ENCODE assay signal across 14 cellular contexts in the genomic region with DNA sequence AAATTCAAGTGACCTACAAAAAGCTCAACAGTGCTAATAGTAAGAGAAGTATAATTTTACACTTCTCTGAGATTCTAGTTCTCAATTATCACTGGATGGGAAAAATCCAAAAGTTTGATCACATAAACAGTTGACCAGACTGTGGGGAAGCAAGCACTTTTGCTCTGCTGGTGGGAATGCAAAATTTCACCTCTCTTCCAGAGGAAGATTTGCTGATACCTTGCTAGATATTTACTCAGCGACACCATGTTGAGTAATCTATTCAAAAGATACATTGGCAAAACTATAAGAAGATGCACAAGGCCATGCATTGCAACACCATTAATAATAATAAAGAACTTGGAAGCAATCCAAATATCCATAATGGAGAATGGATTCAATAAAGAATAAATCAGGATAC.
A peak's percentile ranks its signal among the peaks of the same experiment; 100 is the strongest.
DNase-seq lines count a peak whose midpoint lies in the region; ATAC-seq, FAIRE-seq and TF ChIP-seq lines count a peak whose summit lies in the region.
"Had no signal": no experiment of that assay in that cellular context is flagged by ENCODE, and none has a peak within 500 bp of the region (broad histone marks: within the 10 kb centered on the region; RNA-seq: fewer than 3 reads in every experiment).

No MANE protein-coding gene starts in this region.

- WGBS in K562 (ENCODE audit: insufficient coverage, low coverage, missing lambda C conversion rate), result 18% methylated on average over 1 of the region's 1 CpG
- 97 to 100% methylated on average over 1 of the region's 1 CpG for WGBS in transverse colon (ENCODE audit: low coverage in 1 of 2), 2 donors

- DNase-seq in A673 (ENCODE audit: low spot score) (no peak), HFFc6 (no peak), K562 (ENCODE audit: extremely low read depth in 1 of 4, low spot score in 3 of 4) (peak in 2 of 4 experiments; percentile 23), NCI-H1417 treated with DMSO at 0.1 percent for 48 hours (lab: John Stamatoyannopoulos, UW) (no peak), transverse colon (no peak), activated gamma-delta T cell treated with Interleukin-2 at 50 U/mL for 16 hours (no peak)
- DNase-seq: activated naive CD8-positive, alpha-beta T cell treated with anti-CD3 and anti-CD28 coated beads, Interleukin-2, amount 10 ng/mL, durations not matched to agents 7 days and 5 days; colonic mucosa; DMS 273 treated with DMSO at 0.1 percent for 48 hours; spleen had no signal

- CTCF ChIA-PET in A673 (lab: Charles Lee) (no interaction called here), K562 (lab: Yijun Ruan, JAX; ENCODE audit: low intra/inter-chr PET ratio) (no interaction called here)

- no peaks in the 10 kb centered on the region; the same call in 1 of the 2 replicates for H3K27me3 Mint-ChIP-seq in HFFc6 (ENCODE audit: insufficient read depth)

- H3K4me3 ChIP-seq in A673 (ENCODE audit: low read depth, low read length, poor library complexity, severe bottlenecking) (no peak overlapping the region), K562 (no peak overlapping the region; the same call in 1 of the 2 replicates), iPS-18a (ENCODE audit: low read length) (peak overlapping the region; percentile 18), transverse colon (no peak overlapping the region)
- H3K4me3 ChIP-seq: colonic mucosa, HAP-1, spleen had no signal

- TF ChIP-seq RAD21 in K562 (CRISPR knock-in tag; conservative IDR thresholded peaks at IDR 0.05 in 1 of 2, IDR thresholded peaks at IDR 0.05 in 1 of 2), result no peak

- 0 out of 2 replicates have a peak, but pooled peaks have one; percentile 25 for TF ChIP-seq CTCF in A673 (conservative IDR thresholded peaks at IDR 0.05; ENCODE audit: low read depth, low read length)
- peak; percentile 52; the same call in 1 of the 2 replicates for TF ChIP-seq CTCF in HFFc6 (IDR thresholded peaks at IDR 0.05)
- TF ChIP-seq CTCF in K562 (IDR thresholded peaks at IDR 0.05 in 2 of 3, conservative IDR thresholded peaks at IDR 0.05 in 1 of 3; ENCODE audit: insufficient read depth in 2 of 3, low read depth in 1 of 3, low read length in 3 of 3), result peak in 2 of 3 experiments; percentile 24 to 39; a peak in 2 of 6 replicates
- peak in 1 of 5 experiments; percentile 7 for TF ChIP-seq CTCF in transverse colon (IDR thresholded peaks at IDR 0.05)

- no peaks in the 10 kb centered on the region for H4K20me1 ChIP-seq in K562 (replicated peaks; ENCODE audit: control insufficient read depth, insufficient read depth, low read length)

- no peak for FAIRE-seq in K562 (lab: Jason Lieb, UNC)

- no peaks in the 10 kb centered on the region for H3K9me1 ChIP-seq in K562 (ENCODE audit: control insufficient read depth, insufficient read depth, low read length)

- no peak overlapping the region for H3K27ac Mint-ChIP-seq in HFFc6
- H3K27ac Mint-ChIP-seq: activated naive CD8-positive, alpha-beta T cell treated with anti-CD3 and anti-CD28 coated beads, Interleukin-2, amount 10 ng/mL, durations not matched to agents 7 days and 5 days had no signal

- no peaks in the 10 kb centered on the region for H3K27me3 ChIP-seq in A673 (replicated peaks; ENCODE audit: insufficient read depth, low read depth, low read length, poor library complexity)
- no peaks in the 10 kb centered on the region for H3K27me3 ChIP-seq in K562 (ENCODE audit: control insufficient read depth in 2 of 2, insufficient read depth in 2 of 2, low read length in 2 of 2)
- H3K27me3 ChIP-seq in iPS-18a (ENCODE audit: control insufficient read depth, insufficient read depth, low read length), result no peaks in the 10 kb centered on the region
- H3K27me3 ChIP-seq in transverse colon, result no peaks in the 10 kb centered on the region
- H3K27me3 ChIP-seq: colonic mucosa, spleen had no signal

- no peak overlapping the region for H3K4me3 Mint-ChIP-seq in HFFc6
- H3K4me3 Mint-ChIP-seq: activated naive CD8-positive, alpha-beta T cell treated with anti-CD3 and anti-CD28 coated beads, Interleukin-2, amount 10 ng/mL, durations not matched to agents 7 days and 5 days had no signal

- H3K9me3 ChIP-seq in A673 (ENCODE audit: low read depth, low read length, poor library complexity, severe bottlenecking), result no peaks in the 10 kb centered on the region
- no peaks in the 10 kb centered on the region for H3K9me3 ChIP-seq in K562 (replicated peaks; ENCODE audit: control insufficient read depth, insufficient read depth, low read depth, low read length)
- no peaks in the 10 kb centered on the region for H3K9me3 ChIP-seq in iPS-18a (ENCODE audit: control insufficient read depth, low read depth, low read length)
- H3K9me3 ChIP-seq in transverse colon, result no peaks in the 10 kb centered on the region
- H3K9me3 ChIP-seq: colonic mucosa, HAP-1, spleen had no signal

- TF ChIP-seq POLR2A in K562 (conservative IDR thresholded peaks at IDR 0.05), result no peak
- TF ChIP-seq POLR2A in transverse colon (IDR thresholded peaks at IDR 0.05), result no peak

- H3K4me1 Mint-ChIP-seq in HFFc6 (ENCODE audit: low read depth), result peaks cover 25% of the 10 kb centered on the region

- H3K36me3 ChIP-seq in A673 (ENCODE audit: insufficient read depth, low read length, poor library complexity, severe bottlenecking) (no peaks in the 10 kb centered on the region), K562 (ENCODE audit: control insufficient read depth, insufficient read depth, low read length) (no peaks in the 10 kb centered on the region), iPS-18a (ENCODE audit: control insufficient read depth, low read depth, low read length) (no peaks in the 10 kb centered on the region), transverse colon (no peaks in the 10 kb centered on the region)
- H3K36me3 ChIP-seq: colonic mucosa, HAP-1, spleen had no signal

- H3K27ac ChIP-seq in A673 (ENCODE audit: low read depth, low read length, poor library complexity, severe bottlenecking) (no peak overlapping the region), K562 (ENCODE audit: extremely low read depth, low read depth, low read length) (no peak overlapping the region), iPS-18a (ENCODE audit: low read length) (no peak overlapping the region), transverse colon (no peak overlapping the region)
- H3K27ac ChIP-seq: colonic mucosa, spleen had no signal

- H3K9ac ChIP-seq in K562 (ENCODE audit: insufficient read depth in 1 of 2, low read depth in 2 of 2, low read length in 2 of 2) (peak overlapping the region in 1 of 2 experiments; percentile 36; a peak in 2 of 4 replicates), iPS-18a (ENCODE audit: low read length) (no peak overlapping the region)

- no peaks in the 10 kb centered on the region for H3K79me2 ChIP-seq in K562 (ENCODE audit: control insufficient read depth, insufficient read depth, low read length)

- H3K36me3 Mint-ChIP-seq in HFFc6 (ENCODE audit: low read depth), result no peaks in the 10 kb centered on the region
- H3K36me3 Mint-ChIP-seq: activated naive CD8-positive, alpha-beta T cell treated with anti-CD3 and anti-CD28 coated beads, Interleukin-2, amount 10 ng/mL, durations not matched to agents 7 days and 5 days had no signal

- H3K4me2 ChIP-seq in K562 (ENCODE audit: insufficient read depth, low read length), result no peak overlapping the region

- ATAC-seq in K562 (peak; percentile 80), HG02973 (IDR thresholded peaks at IDR 0.05; ENCODE audit: unreplicated experiment) (no peak)
- ATAC-seq: activated CD4-positive, CD25-positive, alpha-beta regulatory T cell treated with anti-CD3 and anti-CD28 coated beads, Interleukin-2, amount 50 U/mL, for 24 hours had no signal

- TF ChIP-seq EP300 in K562 (IDR thresholded peaks at IDR 0.05; ENCODE audit: low read length) (no peak), transverse colon (IDR thresholded peaks at IDR 0.05; ENCODE audit: low read depth) (no peak)

- peak overlapping the region; percentile 90 for H2AFZ ChIP-seq in K562 (ENCODE audit: low read depth, low read length)

- in situ Hi-C loops in K562 (cut with MboI), result no loop called here
- in situ Hi-C loops in transverse colon (cut with MboI; ENCODE audit: low pct_ligation_motif_present in 1 of 4, low pct_unique_long_range_greater_than_20kb in 1 of 4, low sequenced_read_pairs in 3 of 4), result no loop called here

- H3K9me3 Mint-ChIP-seq in HFFc6, result no peaks in the 10 kb centered on the region
- H3K9me3 Mint-ChIP-seq: activated naive CD8-positive, alpha-beta T cell treated with anti-CD3 and anti-CD28 coated beads, Interleukin-2, amount 10 ng/mL, durations not matched to agents 7 days and 5 days had no signal

- H3K4me1 ChIP-seq in A673 (ENCODE audit: insufficient read depth, low read length, poor library complexity, severe bottlenecking) (no peaks in the 10 kb centered on the region), K562 (replicated peaks in 1 of 2; ENCODE audit: control insufficient read depth in 2 of 2, insufficient read depth in 2 of 2, low read length in 2 of 2) (peaks cover 0 to 20% of the 10 kb centered on the region in 2 experiments; a peak in 4 of 5 replicates), iPS-18a (ENCODE audit: control insufficient read depth, low read depth, low read length) (peaks cover 10% of the 10 kb centered on the region), transverse colon (peaks cover 0 to 3% (median 0%) of the 10 kb centered on the region in 4 donors)
- H3K4me1 ChIP-seq: HAP-1 had no signal

- intact Hi-C loops in A673 (cut with micrococcal nuclease; ENCODE audit: unreplicated experiment), result no loop called here
- intact Hi-C loops in K562 (cut with micrococcal nuclease), result no loop called here
- intact Hi-C loops in transverse colon (cut with DNase I; ENCODE audit: low total_unique reads), result no loop called here

- BruUV-seq in A673 (replicated peaks; lab: Mats Ljungman, UMichigan), result no TSS peak
- BruUV-seq in K562 (replicated peaks; lab: Mats Ljungman, UMichigan), result no TSS peak

- POLR2A ChIA-PET in A673 (lab: Charles Lee; ENCODE audit: low non-redundant PET) (no interaction called here), K562 (lab: Yijun Ruan, JAX) (interaction anchor here (0.8 kb wide), 1 partner anchor 273 kb away, joined by 3 read pairs; no protein-coding TSS in a partner anchor)

TF ChIP-seq in K562, 482 proteins besides CTCF, POLR2A, EP300 and RAD21 (continues in another document):
- no peak for TF ChIP-seq SRF (CRISPR knock-in tag; IDR thresholded peaks at IDR 0.05)
- no peak for TF ChIP-seq CC2D1A (IDR thresholded peaks at IDR 0.05)
- TF ChIP-seq MNT (conservative IDR thresholded peaks at IDR 0.05), result no peak
- peak; percentile 73 for TF ChIP-seq TEAD4 (IDR thresholded peaks at IDR 0.05; ENCODE audit: low read length)
- no peak for TF ChIP-seq TEAD4 (CRISPR knock-in tag; IDR thresholded peaks at IDR 0.05; ENCODE audit: borderline replicate concordance)
